Comparison of ENCODE assay signal across 20 cellular contexts in the genomic region with DNA sequence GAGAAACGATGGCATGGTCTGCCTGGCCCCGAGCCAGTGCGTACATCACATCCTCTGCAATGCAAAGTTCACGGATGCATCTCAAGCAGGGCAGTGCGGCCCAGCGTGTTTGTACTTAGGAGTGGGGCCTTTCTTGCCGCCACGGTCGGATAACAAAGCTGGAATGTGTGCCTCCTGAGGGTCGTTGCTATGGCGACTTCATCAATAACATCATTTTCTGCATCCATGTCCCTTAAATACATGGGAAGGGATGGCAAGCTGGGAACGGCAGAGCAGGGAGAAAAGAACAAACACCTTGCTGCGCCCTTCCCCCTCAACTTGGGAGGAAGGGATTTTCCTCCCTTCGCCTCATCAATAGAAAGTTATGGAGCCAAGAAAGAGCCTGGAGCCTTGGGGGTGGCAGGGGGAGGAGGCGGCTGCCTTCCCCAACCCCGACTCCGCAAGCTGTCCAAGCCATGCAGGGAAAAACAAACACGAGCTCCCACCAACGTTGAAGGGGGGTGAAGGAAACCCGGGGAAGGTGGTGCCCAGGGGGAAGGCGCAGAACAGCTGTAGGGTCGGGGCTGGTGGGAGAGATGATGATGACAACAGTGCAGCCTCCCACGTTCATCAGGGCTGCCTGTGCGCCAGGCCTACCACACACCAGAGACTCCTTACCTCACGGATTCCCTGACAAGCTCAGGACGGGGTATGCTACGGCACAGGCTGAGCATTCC.
"Had no signal": no experiment of that assay in that cellular context is flagged by ENCODE, and none has a peak within 500 bp of the region (broad histone marks: within the 10 kb centered on the region; RNA-seq: fewer than 3 reads in every experiment).

No MANE protein-coding gene starts in this region.

- H3K36me3 Mint-ChIP-seq: activated naive CD8-positive, alpha-beta T cell treated with anti-CD3 and anti-CD28 coated beads for 36 hours; stimulated activated memory B cell treated with anti-CD40 and anti-IgM and Interleukin-4, amounts not matched to agents 10 μg/mL and 1 μg/mL and 100 μg/mL, for 72 hours; WTC11 had no signal

- H3K27me3 ChIP-seq: body of pancreas, testis, upper lobe of right lung had no signal

- ATAC-seq: activated T-helper 17 cell treated with anti-CD3 and anti-CD28 coated beads, Interleukin-2, amount 50 U/mL, for 72 hours; body of pancreas; left lung; stimulated activated memory B cell treated with anti-CD40 and anti-IgM and Interleukin-4, amounts not matched to agents 10 μg/mL and 1 μg/mL and 100 μg/mL, for 72 hours had no signal

- H3K27ac ChIP-seq: body of pancreas, left lung, neutrophil, parathyroid adenoma, sigmoid colon, spleen, testis, upper lobe of right lung had no signal

- H3K4me1 ChIP-seq: parathyroid adenoma had no signal

- H3K79me2 ChIP-seq: parathyroid adenoma had no signal

- DNase-seq: activated CD4-positive, alpha-beta memory T cell treated with anti-CD3 and anti-CD28 coated beads, Interleukin-2, amount 10 ng/mL, durations not matched to agents 7 days and 5 days; activated CD4-positive, alpha-beta T cell treated with anti-CD3 and anti-CD28 coated beads for 4 hours; activated naive CD4-positive, alpha-beta T cell; activated naive CD8-positive, alpha-beta T cell treated with anti-CD3 and anti-CD28 coated beads for 36 hours; activated T-cell treated with anti-CD3 and anti-CD28 coated beads, Interleukin-2, amount 50 U/mL, for 1 hour; amniotic stem cell; body of pancreas; hypothalamus; left lung; mammary epithelial cell; sigmoid colon; spleen; stimulated activated CD4-positive, alpha-beta T cell treated with anti-CD3 and anti-CD28 coated beads, Interleukin-4, amount 100 ng/mL, for 4 hours; testis; upper lobe of right lung had no signal

- H3K36me3 ChIP-seq: left lung, neutrophil, sigmoid colon, spleen, upper lobe of right lung had no signal

- H3K4me3 ChIP-seq: body of pancreas, left lung, sigmoid colon, spleen, testis, upper lobe of right lung had no signal

- H3K9ac ChIP-seq: parathyroid adenoma had no signal

- H3K9me3 Mint-ChIP-seq: activated CD4-positive, alpha-beta memory T cell treated with anti-CD3 and anti-CD28 coated beads, Interleukin-2, amount 10 ng/mL, durations not matched to agents 7 days and 5 days; activated naive CD8-positive, alpha-beta T cell treated with anti-CD3 and anti-CD28 coated beads for 36 hours; activated T-helper 17 cell treated with anti-CD3 and anti-CD28 coated beads, Interleukin-2, amount 50 U/mL, for 72 hours; stimulated activated memory B cell treated with anti-CD40 and anti-IgM and Interleukin-4, amounts not matched to agents 10 μg/mL and 1 μg/mL and 100 μg/mL, for 72 hours; WTC11 had no signal

- H3K27me3 Mint-ChIP-seq: activated T-helper 17 cell treated with anti-CD3 and anti-CD28 coated beads, Interleukin-2, amount 50 U/mL, for 72 hours had no signal

- H3K27ac Mint-ChIP-seq: activated CD4-positive, alpha-beta memory T cell treated with anti-CD3 and anti-CD28 coated beads, Interleukin-2, amount 10 ng/mL, durations not matched to agents 7 days and 5 days; activated naive CD8-positive, alpha-beta T cell treated with anti-CD3 and anti-CD28 coated beads for 36 hours; stimulated activated memory B cell treated with anti-CD40 and anti-IgM and Interleukin-4, amounts not matched to agents 10 μg/mL and 1 μg/mL and 100 μg/mL, for 72 hours; WTC11 had no signal

- H3K4me3 Mint-ChIP-seq: activated CD4-positive, alpha-beta memory T cell treated with anti-CD3 and anti-CD28 coated beads, Interleukin-2, amount 10 ng/mL, durations not matched to agents 7 days and 5 days; activated naive CD8-positive, alpha-beta T cell treated with anti-CD3 and anti-CD28 coated beads for 36 hours; activated T-helper 17 cell treated with anti-CD3 and anti-CD28 coated beads, Interleukin-2, amount 50 U/mL, for 72 hours; stimulated activated memory B cell treated with anti-CD40 and anti-IgM and Interleukin-4, amounts not matched to agents 10 μg/mL and 1 μg/mL and 100 μg/mL, for 72 hours; WTC11 had no signal
